ENCODE assay signal across 16 cellular contexts in the genomic region with DNA sequence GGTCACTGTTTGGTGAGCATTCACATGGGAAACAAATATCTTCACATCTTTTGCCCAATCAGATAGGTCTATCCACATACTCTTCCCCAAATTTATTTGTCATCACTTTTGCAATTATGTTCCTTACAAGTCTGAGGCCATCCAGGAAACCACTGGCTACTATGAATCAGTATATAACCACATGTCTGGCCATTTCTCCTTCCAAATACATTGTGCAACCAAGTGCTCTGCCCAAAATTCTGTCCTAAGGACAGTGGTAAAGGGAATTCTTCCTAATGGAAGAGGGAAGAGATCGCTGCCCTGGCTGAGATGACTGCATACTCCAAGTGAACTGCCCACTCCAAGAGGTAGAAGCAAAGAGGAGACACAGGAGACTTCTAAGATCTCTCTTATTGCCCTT.
DNase-seq lines count a peak whose midpoint lies in the region; ATAC-seq and TF ChIP-seq lines count a peak whose summit lies in the region.
"Had no signal": no experiment of that assay in that cellular context is flagged by ENCODE, and none has a peak within 500 bp of the region (broad histone marks: within the 10 kb centered on the region; RNA-seq: fewer than 3 reads in every experiment).

No MANE protein-coding gene starts in this region.

- peaks cover 3% of the 10 kb centered on the region for H3K27me3 Mint-ChIP-seq in nephron progenitor cell (ENCODE audit: low read depth, poor library complexity)
- H3K27me3 Mint-ChIP-seq in activated T-helper 2 cell treated with anti-CD3 and anti-CD28 coated beads, Interferon-gamma antibody, Interleukin-2, Interleukin-4, amounts not matched to agents 10 μg/mL and 5 μg/mL and 100 μg/mL, durations not matched to agents 14 hours and 24 hours and 36 hours (ENCODE audit: low read depth) = no peaks in the 10 kb centered on the region
- H3K27me3 Mint-ChIP-seq: naive B cell had no signal

- H3K36me3 Mint-ChIP-seq in nephron progenitor cell (ENCODE audit: low read depth) = no peaks in the 10 kb centered on the region
- H3K36me3 Mint-ChIP-seq in activated T-helper 2 cell treated with anti-CD3 and anti-CD28 coated beads, Interferon-gamma antibody, Interleukin-2, Interleukin-4, amounts not matched to agents 10 μg/mL and 5 μg/mL and 100 μg/mL, durations not matched to agents 14 hours and 24 hours and 36 hours (ENCODE audit: low read depth) = no peaks in the 10 kb centered on the region

- H3K9me3 Mint-ChIP-seq in nephron progenitor cell = peaks cover 7% of the 10 kb centered on the region
- no peaks in the 10 kb centered on the region for H3K9me3 Mint-ChIP-seq in activated T-helper 2 cell treated with anti-CD3 and anti-CD28 coated beads, Interferon-gamma antibody, Interleukin-2, Interleukin-4, amounts not matched to agents 10 μg/mL and 5 μg/mL and 100 μg/mL, durations not matched to agents 14 hours and 24 hours and 36 hours

- WGBS in mesenchymal stem cell = 100% methylated on average over 1 of the region's 1 CpG

- H2BK120ac ChIP-seq in mesenchymal stem cell (ENCODE audit: low read depth, low read length) = no peak overlapping the region

- H3K4me1 ChIP-seq in mesenchymal stem cell (ENCODE audit: control insufficient read depth, insufficient read depth, low read depth, low read length) = peaks cover 9% of the 10 kb centered on the region
- H3K4me1 ChIP-seq: spleen had no signal

- H3K18ac ChIP-seq in mesenchymal stem cell (ENCODE audit: low read depth in 1 of 2, low read length in 2 of 2) = no peak overlapping the region

- intact Hi-C loops in activated T-helper 2 cell treated with anti-CD3 and anti-CD28 coated beads, Interferon-gamma antibody, Interleukin-2, Interleukin-4, amounts not matched to agents 10 μg/mL and 5 μg/mL and 100 μg/mL, durations not matched to agents 14 hours and 24 hours and 36 hours (cut with micrococcal nuclease) = no loop called here

- H3K36me3 ChIP-seq in mesenchymal stem cell (ENCODE audit: control insufficient read depth in 1 of 2, insufficient read depth in 2 of 2, low read depth in 1 of 2, low read length in 2 of 2) = no peaks in the 10 kb centered on the region
- H3K36me3 ChIP-seq: BLaER1 treated with 17β-estradiol and CSF1 and Interleukin-3, amounts not matched to agents 10 nM and 100 nM; spleen had no signal

- no peak for ATAC-seq in HG03457 (IDR thresholded peaks at IDR 0.05; ENCODE audit: unreplicated experiment)

- H3K4me1 Mint-ChIP-seq in nephron progenitor cell = peaks cover 16% of the 10 kb centered on the region
- peaks cover 10% of the 10 kb centered on the region for H3K4me1 Mint-ChIP-seq in activated T-helper 2 cell treated with anti-CD3 and anti-CD28 coated beads, Interferon-gamma antibody, Interleukin-2, Interleukin-4, amounts not matched to agents 10 μg/mL and 5 μg/mL and 100 μg/mL, durations not matched to agents 14 hours and 24 hours and 36 hours (ENCODE audit: low read depth)

- H3K27ac Mint-ChIP-seq in nephron progenitor cell = no peak overlapping the region
- no peak overlapping the region for H3K27ac Mint-ChIP-seq in activated T-helper 2 cell treated with anti-CD3 and anti-CD28 coated beads, Interferon-gamma antibody, Interleukin-2, Interleukin-4, amounts not matched to agents 10 μg/mL and 5 μg/mL and 100 μg/mL, durations not matched to agents 14 hours and 24 hours and 36 hours
- H3K27ac Mint-ChIP-seq: naive B cell had no signal

- H3K9me3 ChIP-seq in mesenchymal stem cell (ENCODE audit: control insufficient read depth, low read length) = peaks cover 4% of the 10 kb centered on the region
- H3K9me3 ChIP-seq: spleen had no signal

- H2AFZ ChIP-seq in mesenchymal stem cell (ENCODE audit: low read depth, low read length) = no peak overlapping the region

- H3K4me2 ChIP-seq in mesenchymal stem cell (ENCODE audit: low read length, poor library complexity, severe bottlenecking) = no peak overlapping the region

- H4K91ac ChIP-seq in mesenchymal stem cell (ENCODE audit: low read length) = no peak overlapping the region

- TF ChIP-seq CTCF in nephron progenitor cell (IDR thresholded peaks at IDR 0.05) = no peak

- no peak overlapping the region for H2BK12ac ChIP-seq in mesenchymal stem cell (ENCODE audit: low read length in 2 of 2)

- peak overlapping the region; percentile 57 for H3K9ac ChIP-seq in mesenchymal stem cell (ENCODE audit: low read length)
- H3K9ac ChIP-seq: BLaER1 treated with 17β-estradiol and CSF1 and Interleukin-3, amounts not matched to agents 10 nM and 100 nM had no signal

- no peak overlapping the region for H3K4me3 Mint-ChIP-seq in nephron progenitor cell
- no peak overlapping the region for H3K4me3 Mint-ChIP-seq in activated T-helper 2 cell treated with anti-CD3 and anti-CD28 coated beads, Interferon-gamma antibody, Interleukin-2, Interleukin-4, amounts not matched to agents 10 μg/mL and 5 μg/mL and 100 μg/mL, durations not matched to agents 14 hours and 24 hours and 36 hours (ENCODE audit: low read depth)

- H2BK5ac ChIP-seq in mesenchymal stem cell (ENCODE audit: low read depth, low read length, poor library complexity, severe bottlenecking) = no peak overlapping the region

- peak overlapping the region in 1 of 2 experiments; percentile 46 for H3K4me3 ChIP-seq in mesenchymal stem cell (ENCODE audit: insufficient read depth in 1 of 2, low read depth in 1 of 2, low read length in 2 of 2)
- H3K4me3 ChIP-seq: BLaER1 treated with 17β-estradiol and CSF1 and Interleukin-3, amounts not matched to agents 10 nM and 100 nM; spleen had no signal

- H4K8ac ChIP-seq in mesenchymal stem cell (ENCODE audit: low read length) = no peak overlapping the region

- no peak overlapping the region for H2BK15ac ChIP-seq in mesenchymal stem cell (ENCODE audit: low read depth, poor library complexity, severe bottlenecking)

- H3K27ac ChIP-seq in mesenchymal stem cell (ENCODE audit: low read length, poor library complexity, severe bottlenecking) = no peak overlapping the region
- H3K27ac ChIP-seq: spleen had no signal

- DNase-seq in AG08395 (ENCODE audit: low spot score) (peak; percentile 88), LHCN-M2 (ENCODE audit: low read depth) (peak; percentile 97), dedifferentiated amniotic fluid mesenchymal stem cell (ENCODE audit: extremely low spot score) (peak; percentile 63), mesenchymal stem cell (peak; percentile 83), NCI-H345 (lab: John Stamatoyannopoulos, UW) (no peak), nephron progenitor cell (no peak)
- DNase-seq in activated T-helper 2 cell treated with anti-CD3 and anti-CD28 coated beads, Interferon-gamma antibody, Interleukin-2, Interleukin-4, amounts not matched to agents 10 μg/mL and 5 μg/mL and 100 μg/mL, durations not matched to agents 14 hours and 24 hours and 36 hours (ENCODE audit: low spot score) = no peak
- DNase-seq: activated T-cell treated with anti-CD3 and anti-CD28 coated beads, Interleukin-2, amount 50 U/mL, for 1 hour; GDM1; naive B cell; NCI-H1048; NCI-H524 treated with DMSO at 0.1 percent for 48 hours; SIG-M5; spleen had no signal

- H3K23ac ChIP-seq in mesenchymal stem cell (ENCODE audit: low read length in 2 of 2) = no peak overlapping the region

- H3K4ac ChIP-seq in mesenchymal stem cell (ENCODE audit: low read depth in 1 of 2, low read length in 2 of 2) = no peak overlapping the region

- H3K27me3 ChIP-seq in mesenchymal stem cell (ENCODE audit: control insufficient read depth in 1 of 2, insufficient read depth in 1 of 2, low read length in 2 of 2) = no peaks in the 10 kb centered on the region
- H3K27me3 ChIP-seq: BLaER1 treated with 17β-estradiol and CSF1 and Interleukin-3, amounts not matched to agents 10 nM and 100 nM; spleen had no signal

- H3K14ac ChIP-seq in mesenchymal stem cell (ENCODE audit: low read length in 2 of 2) = no peak overlapping the region

- H2AK5ac ChIP-seq in mesenchymal stem cell (ENCODE audit: low read length, severe bottlenecking) = no peak overlapping the region

- no peaks in the 10 kb centered on the region for H3K79me1 ChIP-seq in mesenchymal stem cell (replicated peaks; ENCODE audit: low read length, poor library complexity, severe bottlenecking)

Comparison
In these comparisons a context has a peak if more than half of its experiments do, and no peak if none do; other contexts are left out.
1. DNase-seq: peak in AG08395 (single experiment), LHCN-M2 (single experiment), dedifferentiated amniotic fluid mesenchymal stem cell (single experiment) and mesenchymal stem cell (single experiment); none in NCI-H345 (single experiment), nephron progenitor cell (single experiment) and activated T-helper 2 cell treated with anti-CD3 and anti-CD28 coated beads, Interferon-gamma antibody, Interleukin-2, Interleukin-4, amounts not matched to agents 10 μg/mL and 5 μg/mL and 100 μg/mL, durations not matched to agents 14 hours and 24 hours and 36 hours (single experiment).